ENCODE assay signal across 18 cellular contexts in genomic region chr11:43556269-43556668, GRCh38.
DNase-seq lines count a peak whose midpoint lies in the region; TF ChIP-seq lines count a peak whose summit lies in the region.
"Had no signal": no experiment of that assay in that cellular context is flagged by ENCODE, and none has a peak within 500 bp of the region (broad histone marks: within the 10 kb centered on the region; RNA-seq: fewer than 3 reads in every experiment).

No MANE protein-coding gene starts in this region.

- no peak overlapping the region for H2AFZ ChIP-seq in Loucy (ENCODE audit: low read length)

- no peaks in the 10 kb centered on the region for H3K9me3 Mint-ChIP-seq in endodermal cell
- no peaks in the 10 kb centered on the region for H3K9me3 Mint-ChIP-seq in progenitor cell of endocrine pancreas (ENCODE audit: low read depth)
- H3K9me3 Mint-ChIP-seq: activated CD8-positive, alpha-beta T cell treated with anti-CD3 and anti-CD28 coated beads for 36 hours; activated T-cell treated with anti-CD3 and anti-CD28 coated beads, Interleukin-2, amount 50 U/mL, for 24 hours; natural killer cell treated with Interleukin-12 subunit alpha and Interleukin-12 subunit beta and Interleukin-15 and Interleukin-18, amount 100 ng/mL, for 72 hours had no signal

- peak overlapping the region; percentile 60 for H3K4me2 ChIP-seq in Loucy (ENCODE audit: low read depth, low read length, poor library complexity, severe bottlenecking)

- H3K9ac ChIP-seq in Loucy (ENCODE audit: low read depth, low read length, poor library complexity, severe bottlenecking), result no peak overlapping the region
- H3K9ac ChIP-seq in endodermal cell (ENCODE audit: extremely low read depth, low read length, poor library complexity, severe bottlenecking), result no peak overlapping the region

- H3K36me3 ChIP-seq in Loucy (ENCODE audit: insufficient read depth, low read length) (no peaks in the 10 kb centered on the region), endodermal cell (ENCODE audit: control insufficient read depth, insufficient read depth, low read length) (no peaks in the 10 kb centered on the region)
- H3K36me3 ChIP-seq: adrenal gland, prostate gland, thoracic aorta had no signal

- H3K27ac Mint-ChIP-seq in endodermal cell (no peak overlapping the region), progenitor cell of endocrine pancreas (no peak overlapping the region)
- H3K27ac Mint-ChIP-seq: activated CD8-positive, alpha-beta T cell treated with anti-CD3 and anti-CD28 coated beads for 36 hours; activated T-cell treated with anti-CD3 and anti-CD28 coated beads, Interleukin-2, amount 50 U/mL, for 24 hours; natural killer cell treated with Interleukin-12 subunit alpha and Interleukin-12 subunit beta and Interleukin-15 and Interleukin-18, amount 100 ng/mL, for 72 hours had no signal

- no peaks in the 10 kb centered on the region for H3K36me3 Mint-ChIP-seq in endodermal cell (ENCODE audit: low read depth)
- no peaks in the 10 kb centered on the region for H3K36me3 Mint-ChIP-seq in progenitor cell of endocrine pancreas (ENCODE audit: insufficient read depth)
- H3K36me3 Mint-ChIP-seq: natural killer cell treated with Interleukin-12 subunit alpha and Interleukin-12 subunit beta and Interleukin-15 and Interleukin-18, amount 100 ng/mL, for 72 hours had no signal

- H3K4me1 Mint-ChIP-seq in endodermal cell (peaks cover 27% of the 10 kb centered on the region), progenitor cell of endocrine pancreas (ENCODE audit: low read depth) (peaks cover 29% of the 10 kb centered on the region)

- H3K27me3 Mint-ChIP-seq in endodermal cell (ENCODE audit: insufficient read depth) (peaks cover 73% of the 10 kb centered on the region), progenitor cell of endocrine pancreas (peaks cover 59% of the 10 kb centered on the region)

- H3K9me2 ChIP-seq in Loucy (replicated peaks; ENCODE audit: low read depth, low read length), result no peaks in the 10 kb centered on the region

- H3K4me3 Mint-ChIP-seq in endodermal cell (no peak overlapping the region), progenitor cell of endocrine pancreas (ENCODE audit: low read depth) (peak overlapping the region; percentile 29)
- H3K4me3 Mint-ChIP-seq: activated CD8-positive, alpha-beta T cell treated with anti-CD3 and anti-CD28 coated beads for 36 hours; activated T-cell treated with anti-CD3 and anti-CD28 coated beads, Interleukin-2, amount 50 U/mL, for 24 hours; natural killer cell treated with Interleukin-12 subunit alpha and Interleukin-12 subunit beta and Interleukin-15 and Interleukin-18, amount 100 ng/mL, for 72 hours had no signal

- H3K27me3 ChIP-seq in Loucy (ENCODE audit: insufficient read depth, low read length, poor library complexity, severe bottlenecking) (no peaks in the 10 kb centered on the region), endodermal cell (ENCODE audit: control insufficient read depth, insufficient read depth, low read length, poor library complexity, severe bottlenecking) (peaks cover 8% of the 10 kb centered on the region)

- WGBS in endodermal cell (ENCODE audit: insufficient coverage in 1 of 2, insufficient read length in 1 of 2), 2 experiments, result 31 to 48% methylated on average over 3 to 7 of the region's 8 CpGs

- peak overlapping the region; percentile 52 for H3K27ac ChIP-seq in endodermal cell (ENCODE audit: low read depth, low read length)
- H3K27ac ChIP-seq: prostate gland, thoracic aorta had no signal

- DNase-seq in G401 (ENCODE audit: low spot score) (peak; percentile 30), endodermal cell (no peak), progenitor cell of endocrine pancreas (ENCODE audit: low spot score, unreplicated experiment) (no peak), GF-D8 (lab: John Stamatoyannopoulos, UW) (no peak), cerebellar nuclear complex (lab: John Stamatoyannopoulos, UW) (no peak), SKM-1 (lab: John Stamatoyannopoulos, UW; ENCODE audit: unreplicated experiment) (no peak)
- DNase-seq: activated CD8-positive, alpha-beta T cell treated with anti-CD3 and anti-CD28 coated beads for 36 hours; activated naive CD4-positive, alpha-beta T cell; activated T-cell treated with anti-CD3 and anti-CD28 coated beads, Interleukin-2, amount 50 U/mL, for 24 hours; AML-193; NCI-H1436 treated with DMSO at 0.1 percent for 48 hours; NCI-H2171; SW 1271 had no signal

- TF ChIP-seq CTCF in Loucy (conservative IDR thresholded peaks at IDR 0.05; ENCODE audit: low read length), result no peak
- TF ChIP-seq CTCF in endodermal cell (conservative IDR thresholded peaks at IDR 0.05), result no peak
- TF ChIP-seq CTCF in progenitor cell of endocrine pancreas (IDR thresholded peaks at IDR 0.05; ENCODE audit: unreplicated experiment), result no peak

- H3K4me3 ChIP-seq in Loucy (ENCODE audit: low read length, poor library complexity, severe bottlenecking) (no peak overlapping the region), endodermal cell (ENCODE audit: low read length) (no peak overlapping the region)
- H3K4me3 ChIP-seq: prostate gland had no signal

- no peaks in the 10 kb centered on the region for H3K79me2 ChIP-seq in Loucy (ENCODE audit: insufficient read depth, low read length)

- no peaks in the 10 kb centered on the region for H3K9me3 ChIP-seq in Loucy (ENCODE audit: insufficient read depth, low read depth, low read length)
- H3K9me3 ChIP-seq in endodermal cell (ENCODE audit: control insufficient read depth, low read length), result no peaks in the 10 kb centered on the region
- H3K9me3 ChIP-seq: adrenal gland, prostate gland, thoracic aorta had no signal

- no peaks in the 10 kb centered on the region for H4K20me1 ChIP-seq in Loucy (ENCODE audit: insufficient read depth, low read length, poor library complexity, severe bottlenecking)

- H3K4me1 ChIP-seq in Loucy (ENCODE audit: insufficient read depth, low read length, poor library complexity, severe bottlenecking) (peaks cover 7% of the 10 kb centered on the region), endodermal cell (ENCODE audit: control insufficient read depth, insufficient read depth, low read length) (peaks cover 16% of the 10 kb centered on the region)
- H3K4me1 ChIP-seq: prostate gland had no signal

- no peaks in the 10 kb centered on the region for H3F3A ChIP-seq in Loucy (ENCODE audit: low read depth)

- in situ Hi-C loops in G401 (cut with HindIII; ENCODE audit: low sequenced_read_pairs), result no loop called here
